21 cellular contexts compared by ENCODE assay signal in the genomic region with DNA sequence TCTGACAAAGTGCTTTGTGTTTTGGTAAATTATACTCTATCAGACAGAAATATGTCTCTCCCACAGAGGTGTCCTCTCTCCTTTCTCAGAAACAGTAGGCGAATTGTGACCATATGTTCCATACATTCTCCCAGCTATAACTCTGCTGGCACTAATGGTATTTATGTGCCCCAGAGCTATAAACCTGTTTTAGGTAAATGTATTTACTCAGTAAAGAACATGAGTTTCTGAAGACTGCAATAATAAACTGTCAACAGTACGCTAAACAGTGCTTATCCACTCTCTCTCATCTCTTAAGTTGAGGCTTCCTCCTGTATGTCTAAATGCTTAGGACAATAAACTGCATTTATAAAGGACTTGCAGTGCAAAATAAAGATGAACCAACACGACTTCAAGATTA. TPM values are rescaled to one million over a fixed set of nuclear protein-coding genes. Genes with fewer than 3 reads are reported as not detected.
DNase-seq lines count a peak whose midpoint lies in the region; ATAC-seq, FAIRE-seq and TF ChIP-seq lines count a peak whose summit lies in the region.
"Had no signal": no experiment of that assay in that cellular context is flagged by ENCODE, and none has a peak within 500 bp of the region (broad histone marks: within the 10 kb centered on the region; RNA-seq: fewer than 3 reads in every experiment).

No MANE protein-coding gene starts in this region.

- peaks cover 28% of the 10 kb centered on the region for H3K4me1 Mint-ChIP-seq in activated naive CD4-positive, alpha-beta T cell treated with anti-CD3 and anti-CD28 coated beads, Interleukin-2, amount 10 ng/mL, durations not matched to agents 7 days and 5 days
- peaks cover 43% of the 10 kb centered on the region for H3K4me1 Mint-ChIP-seq in T-helper 17 cell

- H3K27me3 ChIP-seq in trophoblast cell (ENCODE audit: insufficient read depth, low read length), result no peaks in the 10 kb centered on the region
- H3K27me3 ChIP-seq: BLaER1 treated with 17β-estradiol and CSF1 and Interleukin-3, amounts not matched to agents 10 nM and 100 nM had no signal

- no peak overlapping the region for H3K18ac ChIP-seq in trophoblast cell (ENCODE audit: low read length)

- H2AK5ac ChIP-seq in trophoblast cell (ENCODE audit: low read length), result no peak overlapping the region

- no peak overlapping the region for H2AFZ ChIP-seq in trophoblast cell (ENCODE audit: insufficient read depth, low read length, poor library complexity)
- H2AFZ ChIP-seq: GM23248 had no signal

- no peak overlapping the region for H3K4me3 Mint-ChIP-seq in activated naive CD4-positive, alpha-beta T cell treated with anti-CD3 and anti-CD28 coated beads, Interleukin-2, amount 10 ng/mL, durations not matched to agents 7 days and 5 days
- no peak overlapping the region for H3K4me3 Mint-ChIP-seq in T-helper 17 cell
- H3K4me3 Mint-ChIP-seq: CD4-positive, CD25-positive, alpha-beta regulatory T cell had no signal

- no peak overlapping the region for H2BK12ac ChIP-seq in trophoblast cell (ENCODE audit: low read length)

- H3K23ac ChIP-seq in trophoblast cell (ENCODE audit: low read length), result no peak overlapping the region

- no peaks in the 10 kb centered on the region for H3K27me3 Mint-ChIP-seq in activated naive CD4-positive, alpha-beta T cell treated with anti-CD3 and anti-CD28 coated beads, Interleukin-2, amount 10 ng/mL, durations not matched to agents 7 days and 5 days
- H3K27me3 Mint-ChIP-seq in T-helper 17 cell, result no peaks in the 10 kb centered on the region
- H3K27me3 Mint-ChIP-seq: CD4-positive, CD25-positive, alpha-beta regulatory T cell had no signal

- FAIRE-seq in GM12891 (lab: Jason Lieb, UNC), result peak; percentile 40
- FAIRE-seq: D721Med, G401.6, H54 had no signal

- no peak overlapping the region for H4K91ac ChIP-seq in trophoblast cell (ENCODE audit: low read depth, low read length)

- TF ChIP-seq CTCF in GM10266 (IDR thresholded peaks at IDR 0.05; ENCODE audit: control insufficient read depth, insufficient read depth, low read depth, missing control alignments), result no peak

- H3K36me3 ChIP-seq in trophoblast cell (ENCODE audit: control insufficient read depth in 1 of 2, insufficient read depth in 2 of 2, low read length in 2 of 2), result peaks cover 0 to 2% of the 10 kb centered on the region in 2 experiments

- H3K14ac ChIP-seq in trophoblast cell (ENCODE audit: low read length), result no peak overlapping the region

- ATAC-seq in T-helper 17 cell, result no peak
- ATAC-seq: HCT116 had no signal

- H3K9me3 ChIP-seq in T-helper 17 cell (ENCODE audit: control insufficient read depth, low read length, poor library complexity, severe bottlenecking), result no peaks in the 10 kb centered on the region
- no peaks in the 10 kb centered on the region for H3K9me3 ChIP-seq in trophoblast cell (ENCODE audit: insufficient read depth, low read depth, low read length)
- H3K9me3 ChIP-seq: BLaER1 treated with 17β-estradiol and CSF1 and Interleukin-3, amounts not matched to agents 10 nM and 100 nM had no signal

- DNase-seq in activated naive CD4-positive, alpha-beta T cell treated with anti-CD3 and anti-CD28 coated beads, Interleukin-2, amount 10 ng/mL, durations not matched to agents 7 days and 5 days, result no peak
- DNase-seq in activated naive CD4-positive, alpha-beta T cell (lab: John Stamatoyannopoulos, UW), result no peak
- DNase-seq in GM12891 (ENCODE audit: insufficient read length, low spot score) (no peak), T-helper 17 cell (no peak), trophoblast cell (no peak), COLO668 (lab: John Stamatoyannopoulos, UW; ENCODE audit: unreplicated experiment) (no peak), GM10266 (ENCODE audit: extremely low spot score) (no peak)
- DNase-seq in stimulated activated CD4-positive, alpha-beta T cell treated with anti-CD3 and anti-CD28 coated beads, Interleukin-2, amount 100 ng/mL, for 48 hours, result no peak
- DNase-seq: ACHN; CD4-positive, CD25-positive, alpha-beta regulatory T cell; COR-L47; DMS153; DMS79 treated with DMSO at 0.1 percent for 48 hours; EL; GM23248 had no signal

- H3K9ac ChIP-seq in trophoblast cell (ENCODE audit: low read length), result no peak overlapping the region
- H3K9ac ChIP-seq: BLaER1 treated with 17β-estradiol and CSF1 and Interleukin-3, amounts not matched to agents 10 nM and 100 nM; GM23248 had no signal

- peaks cover 1% of the 10 kb centered on the region for H3K79me2 ChIP-seq in trophoblast cell (ENCODE audit: control insufficient read depth, insufficient read depth, low read length, poor library complexity)

- no peak overlapping the region for H4K8ac ChIP-seq in trophoblast cell (ENCODE audit: low read depth, low read length)

- CTCF ChIA-PET in activated naive CD4-positive, alpha-beta T cell treated with anti-CD3 and anti-CD28 coated beads, Interleukin-2, amount 10 ng/mL, durations not matched to agents 7 days and 5 days (lab: Charles Lee), result no interaction called here

- H2BK5ac ChIP-seq in trophoblast cell (ENCODE audit: low read depth, low read length, poor library complexity), result no peak overlapping the region

- no peaks in the 10 kb centered on the region for H3K9me3 Mint-ChIP-seq in activated naive CD4-positive, alpha-beta T cell treated with anti-CD3 and anti-CD28 coated beads, Interleukin-2, amount 10 ng/mL, durations not matched to agents 7 days and 5 days

- H3K79me1 ChIP-seq in trophoblast cell (ENCODE audit: low read length), result peaks cover 12% of the 10 kb centered on the region

- H3K4me1 ChIP-seq in trophoblast cell (ENCODE audit: control insufficient read depth in 1 of 2, insufficient read depth in 2 of 2, low read length in 2 of 2), result no peaks in the 10 kb centered on the region

- WGBS in trophoblast cell (ENCODE audit: extremely low coverage, insufficient coverage, insufficient read length), result no CpG with 5 or more reads among the region's 3 CpGs

- H2BK120ac ChIP-seq in trophoblast cell (ENCODE audit: insufficient read depth, low read length, poor library complexity), result no peak overlapping the region

- H4K12ac ChIP-seq in trophoblast cell (ENCODE audit: low read depth, low read length), result no peak overlapping the region

- TF ChIP-seq POLR2A in GM12891 (IDR thresholded peaks at IDR 0.05; ENCODE audit: low read depth, low read length), result no peak

- H3K27ac Mint-ChIP-seq in activated naive CD4-positive, alpha-beta T cell treated with anti-CD3 and anti-CD28 coated beads, Interleukin-2, amount 10 ng/mL, durations not matched to agents 7 days and 5 days, result peak overlapping the region; percentile 24
- H3K27ac Mint-ChIP-seq in T-helper 17 cell, result peak overlapping the region; percentile 27
- H3K27ac Mint-ChIP-seq: CD4-positive, CD25-positive, alpha-beta regulatory T cell had no signal

- no peak overlapping the region for H3K4ac ChIP-seq in trophoblast cell (ENCODE audit: low read depth, low read length)

- H3K4me3 ChIP-seq in trophoblast cell (ENCODE audit: low read depth, low read length), result no peak overlapping the region
- H3K4me3 ChIP-seq: BLaER1 treated with 17β-estradiol and CSF1 and Interleukin-3, amounts not matched to agents 10 nM and 100 nM; GM23248 had no signal

- H3K36me3 Mint-ChIP-seq in activated naive CD4-positive, alpha-beta T cell treated with anti-CD3 and anti-CD28 coated beads, Interleukin-2, amount 10 ng/mL, durations not matched to agents 7 days and 5 days, result peaks cover 74% of the 10 kb centered on the region
- H3K36me3 Mint-ChIP-seq in T-helper 17 cell (ENCODE audit: low read depth), result peaks cover 27% of the 10 kb centered on the region

- H3K27ac ChIP-seq in trophoblast cell (ENCODE audit: low read depth, low read length), result peak overlapping the region; percentile 32
- H3K27ac ChIP-seq: GM23248, HL-60 had no signal

- H3K4me2 ChIP-seq in trophoblast cell (ENCODE audit: low read length), result no peak overlapping the region
- H3K4me2 ChIP-seq: BLaER1 treated with 17β-estradiol and CSF1 and Interleukin-3, amounts not matched to agents 10 nM and 100 nM had no signal

TF ChIP-seq in GM12891, 5 proteins besides CTCF, POLR2A, EP300 and RAD21:
- TF ChIP-seq POU2F2 (IDR thresholded peaks at IDR 0.05; ENCODE audit: low read depth, low read length), result no peak
- TF ChIP-seq PAX5 (IDR thresholded peaks at IDR 0.05; ENCODE audit: insufficient read depth, low read length, severe bottlenecking), result no peak
- TF ChIP-seq TAF1 (IDR thresholded peaks at IDR 0.05; ENCODE audit: low read depth, low read length), result no peak
- TF ChIP-seq POLR2AphosphoS5 (IDR thresholded peaks at IDR 0.05; ENCODE audit: low read depth, low read length), result no peak
- TF ChIP-seq SPI1 (IDR thresholded peaks at IDR 0.05; ENCODE audit: low read depth, low read length), result no peak

RNA-seq across cellular contexts. Expression of a gene that starts 58.5 kb away (rescaled TPM):
- polyA plus RNA-seq in GM12891 (2012; ENCODE audit: low read depth, missing spikeins), result 40.0 TPM
- 100 to 1,000 TPM; 227 to 237 TPM for total RNA-seq in T-helper 17 cell
- polyA plus RNA-seq in trophoblast cell (2013), result 4.4 and 4.6 TPM in 2 replicates
